In the genomic region with DNA sequence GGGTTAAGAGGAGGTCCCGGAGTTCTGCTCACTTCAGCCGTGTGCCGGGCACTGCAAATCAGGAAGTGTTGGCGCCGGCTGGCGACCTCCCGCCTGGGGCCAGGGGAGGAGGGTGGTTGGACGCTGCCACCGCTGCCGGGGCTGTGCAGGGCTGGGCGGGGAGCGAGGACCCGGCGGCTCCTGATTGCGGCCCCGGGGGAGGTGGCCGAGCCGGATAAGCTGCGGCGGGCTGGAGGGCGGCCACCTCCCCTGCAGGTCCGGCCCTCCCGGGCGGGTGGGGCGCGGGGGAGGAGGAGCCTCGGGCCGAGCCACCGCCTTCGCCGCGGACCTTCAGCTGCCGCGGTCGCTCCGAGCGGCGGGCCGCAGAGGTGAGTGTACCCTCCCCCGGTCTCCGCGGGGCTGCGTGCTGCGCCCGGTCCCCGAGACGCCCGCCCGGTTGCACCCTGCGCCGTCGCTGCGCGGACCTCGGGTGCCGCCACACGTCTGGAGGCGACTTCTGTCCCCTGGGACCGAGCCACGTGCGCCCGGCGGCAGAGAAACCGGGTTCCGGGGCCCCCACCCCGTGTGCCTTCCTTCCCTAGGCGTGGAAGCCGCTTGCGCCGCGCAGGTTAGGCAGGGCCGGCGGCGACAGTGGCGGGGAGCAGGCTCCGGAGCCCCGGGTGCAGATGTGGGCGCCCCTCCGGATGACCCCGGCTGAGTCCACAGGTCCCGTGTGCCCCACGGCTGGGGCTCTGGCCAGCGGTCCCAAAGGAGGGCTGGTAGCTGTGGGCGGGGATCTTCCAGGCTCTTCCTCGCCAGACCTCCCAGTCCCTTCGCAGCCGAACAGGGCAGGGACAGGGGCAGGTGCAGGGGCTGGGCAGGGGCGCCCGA, we compare ENCODE assay signal across 8 cellular contexts. TPM values are rescaled to one million over a fixed set of nuclear protein-coding genes. Genes with fewer than 3 reads are reported as not detected.
DNase-seq lines count a peak whose midpoint lies in the region; ATAC-seq and TF ChIP-seq lines count a peak whose summit lies in the region.

STEAP3 (plus strand) TSS at position 314 of the 870 bp plus-strand sequence. CDS start 7,179 bp downstream, outside the sequence.

- no peak within 1 kb of the TSS for H3K27ac ChIP-seq in CD4-positive, alpha-beta T cell (ENCODE audit: low read depth, low read length)

- DNase-seq in CD4-positive, alpha-beta T cell: no peak
- DNase-seq in NCI-H2171 (lab: John Stamatoyannopoulos, UW) (peak; percentile 39), left cardiac atrium (peak; percentile 87), pons (ENCODE audit: low spot score) (peak; percentile 34), NCI-H1048 (lab: John Stamatoyannopoulos, UW) (no peak)
- DNase-seq in activated naive CD8-positive, alpha-beta T cell treated with anti-CD3 and anti-CD28 coated beads for 36 hours: peak; percentile 14

- H3K27ac Mint-ChIP-seq in CD4-positive, alpha-beta T cell: no peak within 1 kb of the TSS
- H3K27ac Mint-ChIP-seq in activated naive CD8-positive, alpha-beta T cell treated with anti-CD3 and anti-CD28 coated beads for 36 hours: no peak within 1 kb of the TSS

- POLR2A ChIA-PET in CD4-positive, alpha-beta T cell (lab: Charles Lee): no interaction called here

- ATAC-seq in CD4-positive, alpha-beta T cell (ENCODE audit: poor library complexity): no peak
- ATAC-seq in GM18861 (IDR thresholded peaks at IDR 0.05; ENCODE audit: unreplicated experiment) (peak; percentile 67), HG02943 (IDR thresholded peaks at IDR 0.05; ENCODE audit: low read depth, unreplicated experiment) (peak; percentile 72), left cardiac atrium (peak; percentile 92 to 95)

- no peak for TF ChIP-seq CTCF in CD4-positive, alpha-beta T cell (IDR thresholded peaks at IDR 0.05)

- CTCF ChIA-PET in CD4-positive, alpha-beta T cell (lab: Charles Lee): no interaction called here

- peak within 1 kb of the TSS; percentile 60 for H3K4me3 Mint-ChIP-seq in CD4-positive, alpha-beta T cell
- H3K4me3 Mint-ChIP-seq in activated naive CD8-positive, alpha-beta T cell treated with anti-CD3 and anti-CD28 coated beads for 36 hours: peak within 1 kb of the TSS; percentile 19

- intact Hi-C loops in CD4-positive, alpha-beta T cell (cut with DNase I, micrococcal nuclease): no loop called here
- intact Hi-C loops in left cardiac atrium (cut with DNase I): no loop called here

- H3K27me3 Mint-ChIP-seq in CD4-positive, alpha-beta T cell: peaks cover 64% of the 10 kb centered on the region
- peaks cover 53% of the 10 kb centered on the region for H3K27me3 Mint-ChIP-seq in activated naive CD8-positive, alpha-beta T cell treated with anti-CD3 and anti-CD28 coated beads for 36 hours

- H3K9me3 ChIP-seq in CD4-positive, alpha-beta T cell (ENCODE audit: control insufficient read depth, low read length): no peaks in the 10 kb centered on the region

- H3K4me1 Mint-ChIP-seq in CD4-positive, alpha-beta T cell (ENCODE audit: low read depth): no peaks in the 10 kb centered on the region
- H3K4me1 Mint-ChIP-seq in activated naive CD8-positive, alpha-beta T cell treated with anti-CD3 and anti-CD28 coated beads for 36 hours: no peaks in the 10 kb centered on the region

- no peaks in the 10 kb centered on the region for H3K9me3 Mint-ChIP-seq in CD4-positive, alpha-beta T cell
- H3K9me3 Mint-ChIP-seq in activated naive CD8-positive, alpha-beta T cell treated with anti-CD3 and anti-CD28 coated beads for 36 hours: no peaks in the 10 kb centered on the region

- H3K27me3 ChIP-seq in CD4-positive, alpha-beta T cell (ENCODE audit: control insufficient read depth, insufficient read depth, low read length): peaks cover 46% of the 10 kb centered on the region

- no peaks in the 10 kb centered on the region for H3K36me3 Mint-ChIP-seq in CD4-positive, alpha-beta T cell (ENCODE audit: low read depth)
- H3K36me3 Mint-ChIP-seq in activated naive CD8-positive, alpha-beta T cell treated with anti-CD3 and anti-CD28 coated beads for 36 hours: no peaks in the 10 kb centered on the region

RNA-seq across cellular contexts. Expression of gene STEAP3, which starts in this region (rescaled TPM):
- total RNA-seq in CD4-positive, alpha-beta T cell: not detected
- under 1 TPM; 0.60 to 0.90 TPM for total RNA-seq in activated naive CD8-positive, alpha-beta T cell treated with anti-CD3 and anti-CD28 coated beads for 36 hours
- 10 to 100 TPM in 1 of 2 donors, 1 to 10 TPM in 1; 7.7 to 11.2 TPM for total RNA-seq in left cardiac atrium

Comparison
In these comparisons a context has a peak if more than half of its experiments do, and no peak if none do; other contexts are left out.
1. RNA of gene STEAP3 (total RNA-seq): 7.7 to 11.2 TPM in left cardiac atrium; 0.60 to 0.90 TPM in activated naive CD8-positive, alpha-beta T cell treated with anti-CD3 and anti-CD28 coated beads for 36 hours and not detected in CD4-positive, alpha-beta T cell; every median in the first group is over 4 times any median in the second.
2. Peak in DNase-seq in activated naive CD8-positive, alpha-beta T cell treated with anti-CD3 and anti-CD28 coated beads for 36 hours; RNA of the gene not detected or under 1 TPM.
3. DNase-seq: peak in NCI-H2171 (single experiment), left cardiac atrium (single experiment) and pons (single experiment); none in CD4-positive, alpha-beta T cell (0 of 10) and NCI-H1048 (single experiment).